ENCODE assay signal across 2 cellular contexts in the genomic region with DNA sequence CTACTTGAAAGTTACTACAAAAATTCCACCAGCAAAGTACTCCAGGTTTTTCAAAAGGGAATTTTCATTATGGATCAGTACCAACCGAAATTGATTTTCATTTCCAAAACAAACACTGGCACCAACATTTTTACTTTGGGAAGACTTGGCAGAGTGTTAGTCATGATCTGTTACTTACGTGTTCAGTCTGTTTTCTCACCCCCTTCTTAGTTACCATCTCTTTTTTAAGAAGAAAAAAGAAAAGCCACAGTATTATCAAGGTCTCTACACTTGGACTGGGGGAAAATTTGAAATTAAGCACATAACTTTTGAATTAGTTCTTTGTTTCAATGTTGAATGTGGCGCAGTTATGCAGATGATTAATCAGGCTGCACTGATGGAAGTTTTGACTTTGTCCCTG.
TF ChIP-seq lines count a peak whose summit lies in the region.

No MANE protein-coding gene starts in this region.

TF ChIP-seq in HEK293, 187 proteins besides CTCF, POLR2A, EP300 and RAD21:
- no peak for TF ChIP-seq ZNF19 (tag by site-specific recombination; IDR thresholded peaks at IDR 0.05; ENCODE audit: low read depth)
- peak; percentile 61; the same call in 1 of the 2 replicates for TF ChIP-seq PRDM1 (tag by site-specific recombination; IDR thresholded peaks at IDR 0.05)

TF ChIP-seq in K562, 482 proteins besides CTCF, POLR2A, EP300 and RAD21:
- TF ChIP-seq KDM5B (IDR thresholded peaks at IDR 0.05; ENCODE audit: insufficient replicate concordance, low read depth, low read length) (no peak), FOXJ2 (tag; IDR thresholded peaks at IDR 0.05) (no peak), ZNF212 (CRISPR knock-in tag; IDR thresholded peaks at IDR 0.05) (no peak), ZNF77 (CRISPR knock-in tag; IDR thresholded peaks at IDR 0.05) (no peak), CSDE1 (IDR thresholded peaks at IDR 0.05) (no peak), NEUROD1 (IDR thresholded peaks at IDR 0.05; ENCODE audit: borderline replicate concordance, low read depth, low read length, partially characterized antibody) (no peak), KLF6 (CRISPR knock-in tag; IDR thresholded peaks at IDR 0.05; ENCODE audit: borderline replicate concordance) (no peak), PTTG1 (tag; IDR thresholded peaks at IDR 0.05; ENCODE audit: low read depth) (no peak), DIDO1 (tag; IDR thresholded peaks at IDR 0.05; ENCODE audit: low read depth) (no peak), COPS2 (conservative IDR thresholded peaks at IDR 0.05) (no peak), ZEB2 (IDR thresholded peaks at IDR 0.05) (no peak)
- TF ChIP-seq, protein P1, sequence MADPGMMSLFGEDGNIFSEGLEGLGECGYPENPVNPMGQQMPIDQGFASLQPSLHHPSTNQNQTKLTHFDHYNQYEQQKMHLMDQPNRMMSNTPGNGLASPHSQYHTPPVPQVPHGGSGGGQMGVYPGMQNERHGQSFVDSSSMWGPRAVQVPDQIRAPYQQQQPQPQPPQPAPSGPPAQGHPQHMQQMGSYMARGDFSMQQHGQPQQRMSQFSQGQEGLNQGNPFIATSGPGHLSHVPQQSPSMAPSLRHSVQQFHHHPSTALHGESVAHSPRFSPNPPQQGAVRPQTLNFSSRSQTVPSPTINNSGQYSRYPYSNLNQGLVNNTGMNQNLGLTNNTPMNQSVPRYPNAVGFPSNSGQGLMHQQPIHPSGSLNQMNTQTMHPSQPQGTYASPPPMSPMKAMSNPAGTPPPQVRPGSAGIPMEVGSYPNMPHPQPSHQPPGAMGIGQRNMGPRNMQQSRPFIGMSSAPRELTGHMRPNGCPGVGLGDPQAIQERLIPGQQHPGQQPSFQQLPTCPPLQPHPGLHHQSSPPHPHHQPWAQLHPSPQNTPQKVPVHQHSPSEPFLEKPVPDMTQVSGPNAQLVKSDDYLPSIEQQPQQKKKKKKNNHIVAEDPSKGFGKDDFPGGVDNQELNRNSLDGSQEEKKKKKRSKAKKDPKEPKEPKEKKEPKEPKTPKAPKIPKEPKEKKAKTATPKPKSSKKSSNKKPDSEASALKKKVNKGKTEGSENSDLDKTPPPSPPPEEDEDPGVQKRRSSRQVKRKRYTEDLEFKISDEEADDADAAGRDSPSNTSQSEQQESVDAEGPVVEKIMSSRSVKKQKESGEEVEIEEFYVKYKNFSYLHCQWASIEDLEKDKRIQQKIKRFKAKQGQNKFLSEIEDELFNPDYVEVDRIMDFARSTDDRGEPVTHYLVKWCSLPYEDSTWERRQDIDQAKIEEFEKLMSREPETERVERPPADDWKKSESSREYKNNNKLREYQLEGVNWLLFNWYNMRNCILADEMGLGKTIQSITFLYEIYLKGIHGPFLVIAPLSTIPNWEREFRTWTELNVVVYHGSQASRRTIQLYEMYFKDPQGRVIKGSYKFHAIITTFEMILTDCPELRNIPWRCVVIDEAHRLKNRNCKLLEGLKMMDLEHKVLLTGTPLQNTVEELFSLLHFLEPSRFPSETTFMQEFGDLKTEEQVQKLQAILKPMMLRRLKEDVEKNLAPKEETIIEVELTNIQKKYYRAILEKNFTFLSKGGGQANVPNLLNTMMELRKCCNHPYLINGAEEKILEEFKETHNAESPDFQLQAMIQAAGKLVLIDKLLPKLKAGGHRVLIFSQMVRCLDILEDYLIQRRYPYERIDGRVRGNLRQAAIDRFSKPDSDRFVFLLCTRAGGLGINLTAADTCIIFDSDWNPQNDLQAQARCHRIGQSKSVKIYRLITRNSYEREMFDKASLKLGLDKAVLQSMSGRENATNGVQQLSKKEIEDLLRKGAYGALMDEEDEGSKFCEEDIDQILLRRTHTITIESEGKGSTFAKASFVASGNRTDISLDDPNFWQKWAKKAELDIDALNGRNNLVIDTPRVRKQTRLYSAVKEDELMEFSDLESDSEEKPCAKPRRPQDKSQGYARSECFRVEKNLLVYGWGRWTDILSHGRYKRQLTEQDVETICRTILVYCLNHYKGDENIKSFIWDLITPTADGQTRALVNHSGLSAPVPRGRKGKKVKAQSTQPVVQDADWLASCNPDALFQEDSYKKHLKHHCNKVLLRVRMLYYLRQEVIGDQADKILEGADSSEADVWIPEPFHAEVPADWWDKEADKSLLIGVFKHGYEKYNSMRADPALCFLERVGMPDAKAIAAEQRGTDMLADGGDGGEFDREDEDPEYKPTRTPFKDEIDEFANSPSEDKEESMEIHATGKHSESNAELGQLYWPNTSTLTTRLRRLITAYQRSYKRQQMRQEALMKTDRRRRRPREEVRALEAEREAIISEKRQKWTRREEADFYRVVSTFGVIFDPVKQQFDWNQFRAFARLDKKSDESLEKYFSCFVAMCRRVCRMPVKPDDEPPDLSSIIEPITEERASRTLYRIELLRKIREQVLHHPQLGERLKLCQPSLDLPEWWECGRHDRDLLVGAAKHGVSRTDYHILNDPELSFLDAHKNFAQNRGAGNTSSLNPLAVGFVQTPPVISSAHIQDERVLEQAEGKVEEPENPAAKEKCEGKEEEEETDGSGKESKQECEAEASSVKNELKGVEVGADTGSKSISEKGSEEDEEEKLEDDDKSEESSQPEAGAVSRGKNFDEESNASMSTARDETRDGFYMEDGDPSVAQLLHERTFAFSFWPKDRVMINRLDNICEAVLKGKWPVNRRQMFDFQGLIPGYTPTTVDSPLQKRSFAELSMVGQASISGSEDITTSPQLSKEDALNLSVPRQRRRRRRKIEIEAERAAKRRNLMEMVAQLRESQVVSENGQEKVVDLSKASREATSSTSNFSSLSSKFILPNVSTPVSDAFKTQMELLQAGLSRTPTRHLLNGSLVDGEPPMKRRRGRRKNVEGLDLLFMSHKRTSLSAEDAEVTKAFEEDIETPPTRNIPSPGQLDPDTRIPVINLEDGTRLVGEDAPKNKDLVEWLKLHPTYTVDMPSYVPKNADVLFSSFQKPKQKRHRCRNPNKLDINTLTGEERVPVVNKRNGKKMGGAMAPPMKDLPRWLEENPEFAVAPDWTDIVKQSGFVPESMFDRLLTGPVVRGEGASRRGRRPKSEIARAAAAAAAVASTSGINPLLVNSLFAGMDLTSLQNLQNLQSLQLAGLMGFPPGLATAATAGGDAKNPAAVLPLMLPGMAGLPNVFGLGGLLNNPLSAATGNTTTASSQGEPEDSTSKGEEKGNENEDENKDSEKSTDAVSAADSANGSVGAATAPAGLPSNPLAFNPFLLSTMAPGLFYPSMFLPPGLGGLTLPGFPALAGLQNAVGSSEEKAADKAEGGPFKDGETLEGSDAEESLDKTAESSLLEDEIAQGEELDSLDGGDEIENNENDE (IDR thresholded peaks at IDR 0.05; ENCODE audit: low read depth, low read length): no peak
